Comparison of ENCODE assay signal across 29 cellular contexts in the genomic region with DNA sequence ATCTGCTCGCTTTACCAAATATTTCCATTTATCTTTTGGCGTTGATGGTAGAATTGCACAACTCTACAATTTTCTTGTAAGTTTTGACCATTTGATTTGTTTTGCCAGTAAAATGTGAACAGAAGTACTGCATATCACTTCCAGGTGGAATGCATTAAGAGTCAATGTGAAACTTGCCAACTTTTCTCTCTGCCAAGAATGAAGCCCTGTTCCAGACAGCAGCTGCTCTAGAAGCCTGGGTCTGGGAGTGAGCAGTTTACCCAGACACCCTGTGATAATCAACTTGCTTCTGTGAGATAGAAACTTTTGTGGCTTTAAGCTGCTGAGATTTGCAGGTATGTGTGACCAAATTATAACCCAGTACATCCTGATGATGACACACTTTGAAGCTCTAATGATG.
DNase-seq lines count a peak whose midpoint lies in the region; FAIRE-seq and TF ChIP-seq lines count a peak whose summit lies in the region.
"Had no signal": no experiment of that assay in that cellular context is flagged by ENCODE, and none has a peak within 500 bp of the region (broad histone marks: within the 10 kb centered on the region; RNA-seq: fewer than 3 reads in every experiment).

No MANE protein-coding gene starts in this region.

- H3K27me3 Mint-ChIP-seq in activated CD4-positive, alpha-beta memory T cell treated with anti-CD3 and anti-CD28 coated beads for 36 hours, result no peaks in the 10 kb centered on the region
- H3K27me3 Mint-ChIP-seq: naive B cell had no signal

- CTCF ChIA-PET in activated CD4-positive, alpha-beta memory T cell treated with anti-CD3 and anti-CD28 coated beads for 36 hours (lab: Charles Lee), result no interaction called here

- WGBS in ovary, 3 donors, result 5 to 11% (median 5%) methylated on average over 2 of the region's 2 CpGs

- POLR2A ChIA-PET in activated CD4-positive, alpha-beta memory T cell treated with anti-CD3 and anti-CD28 coated beads for 36 hours (lab: Charles Lee), result no interaction called here

- H3K4me3 Mint-ChIP-seq in activated CD4-positive, alpha-beta memory T cell treated with anti-CD3 and anti-CD28 coated beads for 36 hours, result no peak overlapping the region
- H3K4me3 Mint-ChIP-seq: GM23338; naive B cell; stimulated activated effector memory CD8-positive, alpha-beta T cell treated with anti-CD3 and anti-CD28 coated beads, Interleukin-12 subunit alpha, Interleukin-12 subunit beta, amount 100 ng/mL, for 72 hours had no signal

- H3K9me3 Mint-ChIP-seq in activated CD4-positive, alpha-beta memory T cell treated with anti-CD3 and anti-CD28 coated beads for 36 hours, result no peaks in the 10 kb centered on the region
- H3K9me3 Mint-ChIP-seq: GM23338 had no signal

- H3K36me3 ChIP-seq in ovary, result no peaks in the 10 kb centered on the region
- H3K36me3 ChIP-seq: spleen, upper lobe of left lung had no signal

- no peak overlapping the region for H3K27ac Mint-ChIP-seq in activated CD4-positive, alpha-beta memory T cell treated with anti-CD3 and anti-CD28 coated beads for 36 hours
- H3K27ac Mint-ChIP-seq: GM23338; naive B cell; stimulated activated effector memory CD8-positive, alpha-beta T cell treated with anti-CD3 and anti-CD28 coated beads, Interleukin-12 subunit alpha, Interleukin-12 subunit beta, amount 100 ng/mL, for 72 hours had no signal

- no peak overlapping the region for H3K27ac ChIP-seq in ovary
- H3K27ac ChIP-seq: spleen, upper lobe of left lung had no signal

- no peak for FAIRE-seq in frontal cortex (lab: Jason Lieb, UNC)
- FAIRE-seq: bronchial epithelial cell had no signal

- TF ChIP-seq EP300 in ovary (IDR thresholded peaks at IDR 0.05), result no peak

- no peaks in the 10 kb centered on the region for H3K36me3 Mint-ChIP-seq in activated CD4-positive, alpha-beta memory T cell treated with anti-CD3 and anti-CD28 coated beads for 36 hours
- H3K36me3 Mint-ChIP-seq: naive B cell; stimulated activated effector memory CD8-positive, alpha-beta T cell treated with anti-CD3 and anti-CD28 coated beads, Interleukin-12 subunit alpha, Interleukin-12 subunit beta, amount 100 ng/mL, for 72 hours had no signal

- H3K4me1 ChIP-seq in ovary (ENCODE audit: insufficient read depth), result no peaks in the 10 kb centered on the region
- H3K4me1 ChIP-seq: spleen, upper lobe of left lung had no signal

- no peaks in the 10 kb centered on the region for H3K4me1 Mint-ChIP-seq in activated CD4-positive, alpha-beta memory T cell treated with anti-CD3 and anti-CD28 coated beads for 36 hours (ENCODE audit: low read depth)
- H3K4me1 Mint-ChIP-seq: naive B cell; stimulated activated effector memory CD8-positive, alpha-beta T cell treated with anti-CD3 and anti-CD28 coated beads, Interleukin-12 subunit alpha, Interleukin-12 subunit beta, amount 100 ng/mL, for 72 hours had no signal

- DNase-seq in NCI-H1694 treated with DMSO at 0.1 percent for 48 hours (lab: John Stamatoyannopoulos, UW) (peak; percentile 0), NCI-H1694 (lab: John Stamatoyannopoulos, UW) (no peak), NCI-H446 treated with DMSO at 0.1 percent for 48 hours (lab: John Stamatoyannopoulos, UW) (peak; percentile 62), cerebellum (ENCODE audit: low spot score) (peak; percentile 38), ovary (peak in 3 of 5 donors; percentile 10 to 21 (median 16)), NCI-H2107 (lab: John Stamatoyannopoulos, UW) (no peak), frontal cortex (ENCODE audit: low spot score in 2 of 2) (no peak)
- no peak for DNase-seq in activated CD4-positive, alpha-beta memory T cell treated with anti-CD3 and anti-CD28 coated beads for 36 hours
- DNase-seq: activated CD4-positive, CD25-positive, alpha-beta regulatory T cell treated with anti-CD3 and anti-CD28 coated beads, Interleukin-2, amount 50 U/mL, for 72 hours; activated gamma-delta T cell treated with Interleukin-2 at 50 U/mL for 16 hours; activated T-cell treated with anti-CD3 and anti-CD28 coated beads, Interleukin-2, amount 50 U/mL, for 1 hour; AML-193; cortex of kidney; GF-D8; KBM-7; left colon; mesendoderm; naive B cell; NCI-H146; NCI-H82; nucleus accumbens; OCI-M1; SHP77; spleen; stimulated activated CD4-positive, alpha-beta T cell treated with anti-CD3 and anti-CD28 coated beads, Interleukin-2, amount 100 ng/mL, for 48 hours; upper lobe of left lung had no signal

- H3K27me3 ChIP-seq in ovary, result no peaks in the 10 kb centered on the region
- H3K27me3 ChIP-seq: spleen, upper lobe of left lung had no signal

- TF ChIP-seq POLR2A in ovary (IDR thresholded peaks at IDR 0.05), result no peak

- no peak overlapping the region for H3K4me3 ChIP-seq in ovary
- H3K4me3 ChIP-seq: GM23338, spleen, upper lobe of left lung had no signal

- TF ChIP-seq CTCF in ovary (IDR thresholded peaks at IDR 0.05), result no peak

- intact Hi-C loops in ovary (cut with DNase I), result no loop called here
- intact Hi-C loops in activated CD4-positive, alpha-beta memory T cell treated with anti-CD3 and anti-CD28 coated beads for 36 hours (cut with micrococcal nuclease), result no loop called here

- no peaks in the 10 kb centered on the region for H3K9me3 ChIP-seq in ovary
- H3K9me3 ChIP-seq: spleen, upper lobe of left lung had no signal

Comparison
In these comparisons a context has a peak if more than half of its experiments do, and no peak if none do; other contexts are left out.
1. DNase-seq: peak in NCI-H1694 treated with DMSO at 0.1 percent for 48 hours (single experiment), NCI-H446 treated with DMSO at 0.1 percent for 48 hours (single experiment), cerebellum (single experiment) and ovary (3 of 5); none in NCI-H1694 (single experiment), NCI-H2107 (single experiment), frontal cortex (0 of 2) and activated CD4-positive, alpha-beta memory T cell treated with anti-CD3 and anti-CD28 coated beads for 36 hours (single experiment).